In genomic region chr5:53095931-53096525, GRCh38 we compare ENCODE assay signal across 8 cellular contexts. TPM values are rescaled to one million over a fixed set of nuclear protein-coding genes. Genes with fewer than 3 reads are reported as not detected.
DNase-seq lines count a peak whose midpoint lies in the region; ATAC-seq, FAIRE-seq and TF ChIP-seq lines count a peak whose summit lies in the region.

No MANE protein-coding gene starts in this region.

- no peak overlapping the region for H3K27ac ChIP-seq in endothelial cell of umbilical vein (ENCODE audit: insufficient read depth, low read depth, low read length)

- no peaks in the 10 kb centered on the region for H3K79me2 ChIP-seq in endothelial cell of umbilical vein (ENCODE audit: control insufficient read depth, insufficient read depth, low read length)

- peak; percentile 63 for FAIRE-seq in endothelial cell of umbilical vein (lab: Jason Lieb, UNC)

- POLR2A ChIA-PET in endothelial cell of umbilical vein (lab: Charles Lee) = no interaction called here
- POLR2A ChIA-PET in naive thymus-derived CD8-positive, alpha-beta T cell (lab: Charles Lee) = interaction anchor here (1.6 kb wide), 1 partner anchor 14 kb away, joined by 4 read pairs; the partner anchor contains the start of gene MOCS2

- peak; percentile 54 to 63 for TF ChIP-seq CTCF in endothelial cell of umbilical vein (IDR thresholded peaks at IDR 0.05; ENCODE audit: extremely low read depth in 1 of 2, insufficient read depth in 1 of 2, low read depth in 1 of 2, low read length in 2 of 2)

- no peak overlapping the region for H2AFZ ChIP-seq in endothelial cell of umbilical vein (ENCODE audit: low read depth, low read length)

- no peaks in the 10 kb centered on the region for H3K27me3 Mint-ChIP-seq in activated CD8-positive, alpha-beta memory T cell treated with anti-CD3 and anti-CD28 coated beads, Interleukin-2, amount 10 ng/mL, durations not matched to agents 7 days and 5 days
- H3K27me3 Mint-ChIP-seq in naive thymus-derived CD8-positive, alpha-beta T cell = no peaks in the 10 kb centered on the region

- no peaks in the 10 kb centered on the region for H3K9me1 ChIP-seq in endothelial cell of umbilical vein (replicated peaks; ENCODE audit: control insufficient read depth, extremely low read depth, insufficient read depth, low read length)

- no peak overlapping the region for H3K9ac ChIP-seq in endothelial cell of umbilical vein (replicated peaks; ENCODE audit: extremely low read depth, insufficient read depth, low read length)

- H3K27ac Mint-ChIP-seq in activated CD8-positive, alpha-beta memory T cell treated with anti-CD3 and anti-CD28 coated beads, Interleukin-2, amount 10 ng/mL, durations not matched to agents 7 days and 5 days = peak overlapping the region; percentile 43
- H3K27ac Mint-ChIP-seq in naive thymus-derived CD8-positive, alpha-beta T cell = peak overlapping the region in 4 of 10 donors; percentile 0 to 51 (median 16)

- dilution Hi-C loops in endothelial cell of umbilical vein (cut with MboI; ENCODE audit: extremely low pct_ligation_motif_present, low sequenced_read_pairs) = no loop called here

- peaks cover 17% of the 10 kb centered on the region for H3K4me1 Mint-ChIP-seq in activated CD8-positive, alpha-beta memory T cell treated with anti-CD3 and anti-CD28 coated beads, Interleukin-2, amount 10 ng/mL, durations not matched to agents 7 days and 5 days
- peaks cover 0 to 2% (median 0%) of the 10 kb centered on the region in 4 donors for H3K4me1 Mint-ChIP-seq in naive thymus-derived CD8-positive, alpha-beta T cell

- BruUV-seq in endothelial cell of umbilical vein (replicated peaks; lab: Mats Ljungman, UMichigan) = no TSS peak

- no peaks in the 10 kb centered on the region for H3K9me3 ChIP-seq in endothelial cell of umbilical vein (replicated peaks; ENCODE audit: control insufficient read depth, insufficient read depth, low read length)

- H3K4me3 Mint-ChIP-seq in activated CD8-positive, alpha-beta memory T cell treated with anti-CD3 and anti-CD28 coated beads, Interleukin-2, amount 10 ng/mL, durations not matched to agents 7 days and 5 days = no peak overlapping the region
- H3K4me3 Mint-ChIP-seq in naive thymus-derived CD8-positive, alpha-beta T cell = no peak overlapping the region

- H4K20me1 ChIP-seq in endothelial cell of umbilical vein (replicated peaks; ENCODE audit: control insufficient read depth, extremely low read depth, insufficient read depth, low read length) = no peaks in the 10 kb centered on the region

- H3K4me2 ChIP-seq in endothelial cell of umbilical vein (ENCODE audit: insufficient read depth, low read length) = no peak overlapping the region

- no peaks in the 10 kb centered on the region for H3K9me3 Mint-ChIP-seq in activated CD8-positive, alpha-beta memory T cell treated with anti-CD3 and anti-CD28 coated beads, Interleukin-2, amount 10 ng/mL, durations not matched to agents 7 days and 5 days (ENCODE audit: low read depth)
- no peaks in the 10 kb centered on the region for H3K9me3 Mint-ChIP-seq in naive thymus-derived CD8-positive, alpha-beta T cell

- no peak for TF ChIP-seq POLR2A in endothelial cell of umbilical vein (IDR thresholded peaks at IDR 0.05; ENCODE audit: low read depth, low read length)

- H3K27me3 ChIP-seq in endothelial cell of umbilical vein (ENCODE audit: control insufficient read depth in 2 of 2, insufficient read depth in 2 of 2, low read length in 2 of 2) = no peaks in the 10 kb centered on the region

- H3K36me3 ChIP-seq in endothelial cell of umbilical vein (ENCODE audit: control insufficient read depth in 2 of 2, extremely low read depth in 1 of 2, insufficient read depth in 2 of 2, low read length in 2 of 2) = peaks cover 10 to 11% of the 10 kb centered on the region in 2 experiments

- DNase-seq in AG08395 (ENCODE audit: low spot score) (peak; percentile 55), NOMO-1 (lab: John Stamatoyannopoulos, UW; ENCODE audit: unreplicated experiment in 2 of 2) (peak; percentile 16 to 45), endothelial cell of umbilical vein (ENCODE audit: low read depth, low spot score) (peak; percentile 85)
- DNase-seq in activated CD8-positive, alpha-beta memory T cell treated with anti-CD3 and anti-CD28 coated beads, Interleukin-2, amount 10 ng/mL, durations not matched to agents 7 days and 5 days = peak; percentile 84
- peak; percentile 28 to 80 (median 64) for DNase-seq in naive thymus-derived CD8-positive, alpha-beta T cell
- peak; percentile 71 for DNase-seq in stimulated activated naive CD8-positive, alpha-beta T cell treated with anti-CD3 and anti-CD28 coated beads, Interleukin-15, Interleukin-2, amounts not matched to agents 100 U/mL and 50 U/mL, for 24 hours

- CTCF ChIA-PET in activated CD8-positive, alpha-beta memory T cell treated with anti-CD3 and anti-CD28 coated beads, Interleukin-2, amount 10 ng/mL, durations not matched to agents 7 days and 5 days (lab: Charles Lee) = interaction anchor here (0.7 to 3.8 kb wide), 12 partner anchors 8 to 151 kb away, joined by 3 to 79 read pairs (median 4); partner anchors contain the start of gene ITGA2
- CTCF ChIA-PET in endothelial cell of umbilical vein (lab: Charles Lee) = interaction anchor here (0.9 to 7.5 kb wide), 15 partner anchors 8 to 181 kb away, joined by 3 to 148 read pairs (median 5); partner anchors contain the start of gene MOCS2

- H3K4me3 ChIP-seq in endothelial cell of umbilical vein (replicated peaks in 1 of 3; ENCODE audit: insufficient read depth in 1 of 3, low read depth in 1 of 3, low read length in 3 of 3) = no peak overlapping the region

- ATAC-seq in GM18517 (IDR thresholded peaks at IDR 0.05; ENCODE audit: unreplicated experiment) (peak; percentile 86), HG03108 (IDR thresholded peaks at IDR 0.05; ENCODE audit: unreplicated experiment) (peak; percentile 49)
- peak; percentile 88 for ATAC-seq in activated CD8-positive, alpha-beta memory T cell treated with anti-CD3 and anti-CD28 coated beads, Interleukin-2, amount 10 ng/mL, durations not matched to agents 7 days and 5 days
- ATAC-seq in naive thymus-derived CD8-positive, alpha-beta T cell = peak; percentile 74 to 75
- ATAC-seq in stimulated activated naive CD8-positive, alpha-beta T cell treated with anti-CD3 and anti-CD28 coated beads, Interleukin-15, Interleukin-2, amounts not matched to agents 100 U/mL and 50 U/mL, for 24 hours = no peak

- peaks cover 10% of the 10 kb centered on the region for H3K4me1 ChIP-seq in endothelial cell of umbilical vein (ENCODE audit: control insufficient read depth, extremely low read depth, insufficient read depth, low read length)

- H3K36me3 Mint-ChIP-seq in activated CD8-positive, alpha-beta memory T cell treated with anti-CD3 and anti-CD28 coated beads, Interleukin-2, amount 10 ng/mL, durations not matched to agents 7 days and 5 days = peaks cover 46% of the 10 kb centered on the region
- peaks cover 0 to 36% (median 5%) of the 10 kb centered on the region in 3 donors for H3K36me3 Mint-ChIP-seq in naive thymus-derived CD8-positive, alpha-beta T cell

- intact Hi-C loops in endothelial cell of umbilical vein (cut with micrococcal nuclease) = loop anchor here (1.0 to 10.0 kb wide), 5 partner anchors 106 to 401 kb away; no protein-coding TSS in a partner anchor

TF ChIP-seq in endothelial cell of umbilical vein, 7 proteins besides CTCF, POLR2A, EP300 and RAD21:
- TF ChIP-seq GATA2 (IDR thresholded peaks at IDR 0.05; ENCODE audit: insufficient read depth, insufficient read length, low read depth, low read length) (no peak), EZH2 (IDR thresholded peaks at IDR 0.05; ENCODE audit: borderline replicate concordance, low read depth, low read length, severe bottlenecking) (no peak), MYC (IDR thresholded peaks at IDR 0.05; ENCODE audit: low read depth, low read length) (no peak), POLR2AphosphoS5 (IDR thresholded peaks at IDR 0.05; ENCODE audit: insufficient read depth, low read depth, low read length) (no peak), JUN (IDR thresholded peaks at IDR 0.05; ENCODE audit: borderline replicate concordance, insufficient read depth, insufficient read length, low read depth) (no peak), FOS (IDR thresholded peaks at IDR 0.05; ENCODE audit: borderline replicate concordance, insufficient read depth, low read length) (no peak)
- TF ChIP-seq, protein P1, sequence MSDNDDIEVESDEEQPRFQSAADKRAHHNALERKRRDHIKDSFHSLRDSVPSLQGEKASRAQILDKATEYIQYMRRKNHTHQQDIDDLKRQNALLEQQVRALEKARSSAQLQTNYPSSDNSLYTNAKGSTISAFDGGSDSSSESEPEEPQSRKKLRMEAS (IDR thresholded peaks at IDR 0.05; ENCODE audit: insufficient read depth, insufficient read length) = no peak

RNA-seq across cellular contexts. Expression of gene MOCS2, which starts 13.5 kb away (rescaled TPM):
- 10 to 100 TPM; 28.2 to 31.6 TPM for total RNA-seq in activated CD8-positive, alpha-beta memory T cell treated with anti-CD3 and anti-CD28 coated beads, Interleukin-2, amount 10 ng/mL, durations not matched to agents 7 days and 5 days
- total RNA-seq in endothelial cell of umbilical vein = 31.1 and 31.5 TPM in 2 replicates
- 10.4 and 14.3 TPM in 2 replicates for polyA plus RNA-seq in endothelial cell of umbilical vein
- 27.5 and 29.3 TPM in 2 replicates for polyA plus RNA-seq in endothelial cell of umbilical vein (2011; cell fraction: cytosol; rRNA removed)
- 11.8 and 16.5 TPM in 2 replicates for polyA plus RNA-seq in endothelial cell of umbilical vein (2011; cell fraction: nucleus; rRNA removed)
- polyA plus RNA-seq in endothelial cell of umbilical vein (2012) = 30.0 and 49.2 TPM in 2 replicates
- polyA minus RNA-seq in endothelial cell of umbilical vein = 8.2 and 8.6 TPM in 2 replicates
- polyA minus RNA-seq in endothelial cell of umbilical vein (2011; cell fraction: cytosol; rRNA and poly(A)+ RNA removed) = 13.0 TPM
- polyA minus RNA-seq in endothelial cell of umbilical vein (2011; cell fraction: nucleus; rRNA and poly(A)+ RNA removed) = 4.8 and 8.7 TPM in 2 replicates
- 10 to 100 TPM; 27.6 to 28.0 TPM for total RNA-seq in naive thymus-derived CD8-positive, alpha-beta T cell
- 10 to 100 TPM; 39.0 to 44.4 (median 42.9) TPM for polyA plus RNA-seq in naive thymus-derived CD8-positive, alpha-beta T cell

Comparison
In these comparisons a context has a peak if more than half of its experiments do, and no peak if none do; other contexts are left out.
1. DNase-seq: peak in every context shown above with its lines; median percentile 85 in endothelial cell of umbilical vein; 84 in activated CD8-positive, alpha-beta memory T cell treated with anti-CD3 and anti-CD28 coated beads, Interleukin-2, amount 10 ng/mL, durations not matched to agents 7 days and 5 days; 71 in stimulated activated naive CD8-positive, alpha-beta T cell treated with anti-CD3 and anti-CD28 coated beads, Interleukin-15, Interleukin-2, amounts not matched to agents 100 U/mL and 50 U/mL, for 24 hours; 64 in naive thymus-derived CD8-positive, alpha-beta T cell; 55 in AG08395; 30 in NOMO-1.